Comparison of ENCODE assay signal across 8 cellular contexts in genomic region chr1:150282558-150282958, GRCh38. TPM values are rescaled to one million over a fixed set of nuclear protein-coding genes. Genes with fewer than 3 reads are reported as not detected.
A peak's percentile ranks its signal among the peaks of the same experiment; 100 is the strongest.
DNase-seq lines count a peak whose midpoint lies in the region; ATAC-seq and TF ChIP-seq lines count a peak whose summit lies in the region.

No MANE protein-coding gene starts in this region.

- intact Hi-C loops in colonic mucosa (cut with DNase I): no loop called here

- peak overlapping the region; percentile 82 for H3K4me3 Mint-ChIP-seq in stimulated activated naive CD8-positive, alpha-beta T cell treated with anti-CD3 and anti-CD28 coated beads, Interleukin-15, Interleukin-2, amounts not matched to agents 100 ng/mL and 50 ng/mL, for 24 hours

- H3K9me3 Mint-ChIP-seq in stimulated activated naive CD8-positive, alpha-beta T cell treated with anti-CD3 and anti-CD28 coated beads, Interleukin-15, Interleukin-2, amounts not matched to agents 100 ng/mL and 50 ng/mL, for 24 hours: no peaks in the 10 kb centered on the region

- H3K36me3 ChIP-seq in colonic mucosa: no peaks in the 10 kb centered on the region
- H3K36me3 ChIP-seq in muscle layer of colon (ENCODE audit: insufficient read depth, low read length): peaks cover 16% of the 10 kb centered on the region

- no peak overlapping the region for H3K27ac ChIP-seq in colonic mucosa
- peak overlapping the region; percentile 92 for H3K27ac ChIP-seq in muscle layer of colon (ENCODE audit: low read depth, low read length)

- TF ChIP-seq CTCF in colonic mucosa (IDR thresholded peaks at IDR 0.05): no peak

- H3K9ac ChIP-seq in colonic mucosa (ENCODE audit: low read depth in 2 of 2, low read length in 2 of 2) (peak overlapping the region; percentile 1 to 42), muscle layer of colon (ENCODE audit: low read length) (peak overlapping the region; percentile 80)

- H3K4me1 ChIP-seq in colonic mucosa (peaks cover 3% of the 10 kb centered on the region), muscle layer of colon (ENCODE audit: insufficient read depth, low read length) (peaks cover 18% of the 10 kb centered on the region)

- peaks cover 13% of the 10 kb centered on the region for H3K27me3 Mint-ChIP-seq in stimulated activated naive CD8-positive, alpha-beta T cell treated with anti-CD3 and anti-CD28 coated beads, Interleukin-15, Interleukin-2, amounts not matched to agents 100 ng/mL and 50 ng/mL, for 24 hours

- DNase-seq in stimulated activated naive CD8-positive, alpha-beta T cell treated with anti-CD3 and anti-CD28 coated beads, Interleukin-15, Interleukin-2, amounts not matched to agents 100 U/mL and 50 U/mL, for 24 hours: no peak
- DNase-seq in colonic mucosa: peak; percentile 40
- DNase-seq in stimulated activated CD4-positive, alpha-beta T cell treated with anti-CD3 and anti-CD28 coated beads, Interleukin-4, amount 100 ng/mL, for 24 hours: no peak
- DNase-seq in SIG-M5 (lab: John Stamatoyannopoulos, UW): no peak

- peaks cover 32% of the 10 kb centered on the region for H3K4me1 Mint-ChIP-seq in stimulated activated naive CD8-positive, alpha-beta T cell treated with anti-CD3 and anti-CD28 coated beads, Interleukin-15, Interleukin-2, amounts not matched to agents 100 ng/mL and 50 ng/mL, for 24 hours (ENCODE audit: low read depth)

- peak overlapping the region; percentile 43 for H3K4me3 ChIP-seq in colonic mucosa
- peak overlapping the region; percentile 71 to 86 for H3K4me3 ChIP-seq in muscle layer of colon (ENCODE audit: low read depth in 1 of 2, low read length in 2 of 2)

- H3K27me3 ChIP-seq in colonic mucosa (no peaks in the 10 kb centered on the region), muscle layer of colon (ENCODE audit: control insufficient read depth in 1 of 2, insufficient read depth in 2 of 2, low read length in 2 of 2) (no peaks in the 10 kb centered on the region)

- peak overlapping the region; percentile 93 for H3K27ac Mint-ChIP-seq in stimulated activated naive CD8-positive, alpha-beta T cell treated with anti-CD3 and anti-CD28 coated beads, Interleukin-15, Interleukin-2, amounts not matched to agents 100 ng/mL and 50 ng/mL, for 24 hours

- no peaks in the 10 kb centered on the region for H3K36me3 Mint-ChIP-seq in stimulated activated naive CD8-positive, alpha-beta T cell treated with anti-CD3 and anti-CD28 coated beads, Interleukin-15, Interleukin-2, amounts not matched to agents 100 ng/mL and 50 ng/mL, for 24 hours (ENCODE audit: low read depth)

- no peak for ATAC-seq in stimulated activated naive CD8-positive, alpha-beta T cell treated with anti-CD3 and anti-CD28 coated beads, Interleukin-15, Interleukin-2, amounts not matched to agents 100 U/mL and 50 U/mL, for 24 hours
- ATAC-seq in GM19463 (IDR thresholded peaks at IDR 0.05; ENCODE audit: unreplicated experiment): no peak
- no peak for ATAC-seq in HG02938 (IDR thresholded peaks at IDR 0.05; ENCODE audit: unreplicated experiment)

- H3K9me3 ChIP-seq in colonic mucosa (no peaks in the 10 kb centered on the region), muscle layer of colon (ENCODE audit: low read length) (no peaks in the 10 kb centered on the region)

RNA-seq across cellular contexts. Expression of gene CIART, which starts 0.2 kb away (rescaled TPM):
- 1 to 10 TPM in 1 of 2 donors, under 1 TPM in 1; 0.69 to 1.6 TPM for total RNA-seq in colonic mucosa

RNA-seq across cellular contexts. Expression of gene C1orf54, which starts 10.0 kb away (rescaled TPM):
- total RNA-seq in colonic mucosa: 1 to 10 TPM; 2.7 to 6.0 TPM

RNA-seq across cellular contexts. Expression of gene MRPS21, which starts 11.1 kb away (rescaled TPM):
- 10 to 100 TPM; 42.7 to 68.6 TPM for total RNA-seq in colonic mucosa

RNA-seq across cellular contexts. Expression of gene APH1A, which starts 13.7 kb away (rescaled TPM):
- 100 to 1,000 TPM; 180 to 209 TPM for total RNA-seq in colonic mucosa

RNA-seq across cellular contexts. Expression of gene CA14, which starts 25.0 kb away (rescaled TPM):
- under 1 TPM; 0.22 to 0.29 TPM for total RNA-seq in colonic mucosa
